In the genomic region with DNA sequence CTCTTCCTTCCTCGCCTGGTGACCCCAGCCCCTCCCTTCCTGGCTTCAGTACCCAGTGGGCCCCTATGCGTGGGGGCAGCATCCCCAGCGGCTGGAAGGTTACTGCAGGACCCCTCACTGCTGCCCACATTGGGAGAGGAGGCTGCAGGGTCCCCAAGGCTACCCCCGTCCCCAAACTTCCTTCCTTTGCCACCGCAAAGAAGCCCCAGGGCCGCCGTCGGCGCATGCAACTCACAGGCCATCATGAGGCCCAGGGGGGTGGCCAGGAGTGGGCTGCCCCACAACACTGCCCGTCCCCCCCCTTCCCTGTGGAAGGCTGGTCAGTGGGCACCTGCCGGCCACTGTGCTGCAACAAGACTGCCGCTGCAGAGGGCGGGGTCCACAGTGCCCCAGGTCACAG, we compare ENCODE assay signal across 22 cellular contexts. TPM values are rescaled to one million over a fixed set of nuclear protein-coding genes. Genes with fewer than 3 reads are reported as not detected.
DNase-seq lines count a peak whose midpoint lies in the region; ATAC-seq, FAIRE-seq and TF ChIP-seq lines count a peak whose summit lies in the region.
"Had no signal": no experiment of that assay in that cellular context is flagged by ENCODE, and none has a peak within 500 bp of the region (broad histone marks: within the 10 kb centered on the region; RNA-seq: fewer than 3 reads in every experiment).

No MANE protein-coding gene starts in this region.

- H3K9ac ChIP-seq in HepG2 (ENCODE audit: insufficient read depth, low read depth, low read length), result no peak overlapping the region

- peak overlapping the region; percentile 24; the same call in 1 of the 2 replicates for H3K4me2 ChIP-seq in HepG2 (ENCODE audit: low read depth, low read length)
- H3K4me2 ChIP-seq: PC-9 had no signal

- peak overlapping the region; percentile 73 for H3K27ac ChIP-seq in WERI-Rb-1
- no peak overlapping the region for H3K27ac ChIP-seq in HepG2 (ENCODE audit: extremely low read length, insufficient read depth, low read length)
- no peak overlapping the region for H3K27ac ChIP-seq in gastrocnemius medialis
- H3K27ac ChIP-seq: C4-2B, PC-9 had no signal

- TF ChIP-seq CTCF in WERI-Rb-1 (IDR thresholded peaks at IDR 0.05; ENCODE audit: low read depth, low read length), result no peak
- no peak for TF ChIP-seq CTCF in HepG2 (CRISPR knock-in tag; IDR thresholded peaks at IDR 0.05)
- TF ChIP-seq CTCF in gastrocnemius medialis (IDR thresholded peaks at IDR 0.05 in 4 of 5, conservative IDR thresholded peaks at IDR 0.05 in 1 of 5), result no peak

- CTCF ChIA-PET in HepG2 (lab: Yijun Ruan, JAX; ENCODE audit: low intra/inter-chr PET ratio, low total read pairs), result no interaction called here

- POLR2A ChIA-PET in HepG2 (lab: Yijun Ruan, JAX), result interaction anchor here (0.9 to 5.9 kb wide), 5 partner anchors 9 to 17 kb away, joined by 3 to 55 read pairs (median 4); no protein-coding TSS in a partner anchor

- H3K4me1 ChIP-seq in HepG2 (ENCODE audit: insufficient read depth, low read length) (peaks cover 87% of the 10 kb centered on the region), gastrocnemius medialis (peaks cover 37 to 43% of the 10 kb centered on the region in 2 donors)

- H3K27me3 ChIP-seq in WERI-Rb-1 (ENCODE audit: insufficient read depth, low read depth, severe bottlenecking) (no peaks in the 10 kb centered on the region), HepG2 (ENCODE audit: control insufficient read depth in 1 of 2, insufficient read depth in 2 of 2, low read length in 2 of 2) (peaks cover 0 to 7% of the 10 kb centered on the region in 2 experiments; a peak in 1 of 5 replicates), gastrocnemius medialis (no peaks in the 10 kb centered on the region)

- intact Hi-C loops in HepG2 (cut with micrococcal nuclease; ENCODE audit: unreplicated experiment) (no loop called here), gastrocnemius medialis (cut with DNase I; ENCODE audit: low total_unique reads) (no loop called here)

- H3K36me3 ChIP-seq in WERI-Rb-1 (no peaks in the 10 kb centered on the region), HepG2 (replicated peaks in 1 of 2; ENCODE audit: control insufficient read depth in 1 of 2, insufficient read depth in 2 of 2, low read length in 2 of 2) (no peaks in the 10 kb centered on the region), gastrocnemius medialis (no peaks in the 10 kb centered on the region)

- WGBS in HepG2 (ENCODE audit: low lambda C conversion rate), result 66% methylated on average over 8 of the region's 13 CpGs

- H3K9me3 ChIP-seq in WERI-Rb-1 (ENCODE audit: severe bottlenecking) (no peaks in the 10 kb centered on the region), HepG2 (ENCODE audit: low read length) (no peaks in the 10 kb centered on the region), gastrocnemius medialis (no peaks in the 10 kb centered on the region)

- TF ChIP-seq EP300 in HepG2 (IDR thresholded peaks at IDR 0.05; ENCODE audit: low read depth in 2 of 2, low read length in 2 of 2) (no peak), HepG2 (CRISPR knock-in tag; IDR thresholded peaks at IDR 0.05; ENCODE audit: borderline replicate concordance) (no peak)

- peak in 1 of 2 experiments; percentile 46; a peak in 1 of 4 replicates for TF ChIP-seq POLR2A in HepG2 (IDR thresholded peaks at IDR 0.05; ENCODE audit: insufficient read depth in 1 of 2, low read depth in 2 of 2, low read length in 2 of 2)
- TF ChIP-seq POLR2A in gastrocnemius medialis (IDR thresholded peaks at IDR 0.05), result no peak

- H4K20me1 ChIP-seq in HepG2 (ENCODE audit: insufficient read depth, low read length), result 0 out of 2 replicates have a peak, but pooled peaks cover 2% of the 10 kb centered on the region

- in situ Hi-C loops in HepG2 (cut with HindIII; ENCODE audit: extremely low pct_ligation_motif_present, low pct_unique_long_range_greater_than_20kb), result no loop called here
- in situ Hi-C loops in gastrocnemius medialis (cut with MboI; ENCODE audit: low sequenced_read_pairs in 4 of 4), result no loop called here

- H2AFZ ChIP-seq in HepG2 (ENCODE audit: low read length), result no peak overlapping the region
- H2AFZ ChIP-seq: PC-9 had no signal

- no peak for FAIRE-seq in HepG2 (lab: Jason Lieb, UNC)
- FAIRE-seq: G401.6, GM18507, H54 had no signal

- DNase-seq in WERI-Rb-1, result no peak
- DNase-seq in HepG2 (ENCODE audit: low spot score), result no peak
- DNase-seq in NCI-H2196 (lab: John Stamatoyannopoulos, UW; ENCODE audit: unreplicated experiment), result no peak
- no peak for DNase-seq in gastrocnemius medialis
- DNase-seq: ACHN; CD8-positive, alpha-beta memory T cell; KBM-7; NCI-H1092; NCI-H1436 treated with DMSO at 0.1 percent for 48 hours; NCI-H2029; NCI-H226; NCI-H510A treated with DMSO at 0.1 percent for 48 hours; NCI-H748 treated with DMSO at 0.1 percent for 48 hours; RPMI8226; SHP77 had no signal

- H3K79me2 ChIP-seq in HepG2 (ENCODE audit: insufficient read depth, low read length), result no peaks in the 10 kb centered on the region

- H3K4me3 ChIP-seq in WERI-Rb-1 (ENCODE audit: low read depth, low read length) (no peak overlapping the region), HepG2 (replicated peaks in 1 of 3; ENCODE audit: insufficient read depth in 1 of 3, low read depth in 2 of 3, low read length in 3 of 3) (no peak overlapping the region), gastrocnemius medialis (no peak overlapping the region)
- H3K4me3 ChIP-seq: PC-9 had no signal

- TF ChIP-seq RAD21 in HepG2 (CRISPR knock-in tag; IDR thresholded peaks at IDR 0.05), result no peak

- BruUV-seq in HepG2 (replicated peaks; lab: Mats Ljungman, UMichigan), result no TSS peak

- peak; percentile 5 for ATAC-seq in HepG2
- ATAC-seq in GM19452 (IDR thresholded peaks at IDR 0.05; ENCODE audit: unreplicated experiment), result no peak
- no peak for ATAC-seq in gastrocnemius medialis

RNA-seq across cellular contexts. Expression of gene TNFAIP2, which starts 9.5 kb away (rescaled TPM):
- 0.45 and 0.46 TPM in 2 replicates for total RNA-seq in HepG2 (2016; rRNA removed; fragmentation: Illumina TruSeq; extraction: Trizol)
- total RNA-seq in HepG2 (2016; cell fraction: cytosol; rRNA removed; fragmentation: Illumina TruSeq; extraction: Trizol; ENCODE audit: low read depth), result not detected in 2 replicates
- 0.45 and 0.67 TPM in 2 replicates for total RNA-seq in HepG2 (2016; cell fraction: insoluble cytoplasmic fraction; rRNA removed; fragmentation: Illumina TruSeq; extraction: Trizol)
- total RNA-seq in HepG2 (2016; cell fraction: membrane; rRNA removed; fragmentation: Illumina TruSeq; extraction: Trizol), result 0.31 and 0.40 TPM in 2 replicates
- total RNA-seq in HepG2 (2016; cell fraction: nucleus; rRNA removed; fragmentation: Illumina TruSeq; extraction: Trizol), result 0.34 and 0.94 TPM in 2 replicates
- 0.91 and 1.5 TPM in 2 replicates for polyA plus RNA-seq in HepG2 (2011; rRNA removed)
- 0.28 and 0.81 TPM in 2 replicates for polyA plus RNA-seq in HepG2 (2011; cell fraction: cytosol; rRNA removed)
- 7.5 and 18.0 TPM in 2 replicates for polyA plus RNA-seq in HepG2 (2011; cell fraction: nucleus; rRNA removed)
- 0.36 and 0.61 TPM in 2 replicates for polyA plus RNA-seq in HepG2 (2012)
- not detected in 2 replicates for polyA plus RNA-seq in HepG2 (2016; cell fraction: cytosol; fragmentation: Illumina TruSeq; extraction: Trizol; ENCODE audit: low read depth)
- 0.16 and 0.42 TPM in 2 replicates for polyA plus RNA-seq in HepG2 (2016; cell fraction: insoluble cytoplasmic fraction; fragmentation: Illumina TruSeq; extraction: Trizol; ENCODE audit: low read depth)
- polyA plus RNA-seq in HepG2 (2016; cell fraction: membrane; fragmentation: Illumina TruSeq; extraction: Trizol; ENCODE audit: low read depth), result 0.18 and 0.23 TPM in 2 replicates
- polyA plus RNA-seq in HepG2 (2016; cell fraction: nucleus; fragmentation: Illumina TruSeq; extraction: Trizol; ENCODE audit: insufficient read depth, low read depth), result 0.83 and 1.8 TPM in 2 replicates
- polyA minus RNA-seq in HepG2 (2011; rRNA and poly(A)+ RNA removed; ENCODE audit: low replicate concordance), result 2.4 and 123 TPM in 2 replicates
- polyA minus RNA-seq in HepG2 (2011; cell fraction: cytosol; rRNA and poly(A)+ RNA removed), result 0.79 and 1.2 TPM in 2 replicates
- polyA minus RNA-seq in HepG2 (2011; cell fraction: nucleus; rRNA and poly(A)+ RNA removed), result 1.5 and 2.1 TPM in 2 replicates
- 10 to 100 TPM; 14.8 to 72.9 (median 22.3) TPM for total RNA-seq in gastrocnemius medialis
- polyA plus RNA-seq: CD8-positive, alpha-beta memory T cell had no signal

RNA-seq across cellular contexts. Expression of gene EXOC3L4, which starts 19.2 kb away (rescaled TPM):
- total RNA-seq in HepG2 (2016; rRNA removed; fragmentation: Illumina TruSeq; extraction: Trizol) (11.3 and 27.0 TPM in 2 replicates), gastrocnemius medialis (1 to 10 TPM in 1 of 4 donors, under 1 TPM in 1, not detected in 2; 0.35 to 2.4 TPM)
- 6.3 and 6.7 TPM in 2 replicates for total RNA-seq in HepG2 (2016; cell fraction: cytosol; rRNA removed; fragmentation: Illumina TruSeq; extraction: Trizol; ENCODE audit: low read depth)
- total RNA-seq in HepG2 (2016; cell fraction: insoluble cytoplasmic fraction; rRNA removed; fragmentation: Illumina TruSeq; extraction: Trizol), result 9.0 and 28.6 TPM in 2 replicates
- total RNA-seq in HepG2 (2016; cell fraction: membrane; rRNA removed; fragmentation: Illumina TruSeq; extraction: Trizol), result 11.1 and 11.5 TPM in 2 replicates
- total RNA-seq in HepG2 (2016; cell fraction: nucleus; rRNA removed; fragmentation: Illumina TruSeq; extraction: Trizol), result 32.0 and 33.7 TPM in 2 replicates
- 11.8 and 21.2 TPM in 2 replicates for polyA plus RNA-seq in HepG2 (2011; rRNA removed)
- 10.4 and 15.5 TPM in 2 replicates for polyA plus RNA-seq in HepG2 (2011; cell fraction: cytosol; rRNA removed)
- 157 and 161 TPM in 2 replicates for polyA plus RNA-seq in HepG2 (2011; cell fraction: nucleus; rRNA removed)
- 12.5 and 20.1 TPM in 2 replicates for polyA plus RNA-seq in HepG2 (2012)
- 4.1 and 4.2 TPM in 2 replicates for polyA plus RNA-seq in HepG2 (2016; cell fraction: cytosol; fragmentation: Illumina TruSeq; extraction: Trizol; ENCODE audit: low read depth)
- 7.6 and 10.6 TPM in 2 replicates for polyA plus RNA-seq in HepG2 (2016; cell fraction: insoluble cytoplasmic fraction; fragmentation: Illumina TruSeq; extraction: Trizol; ENCODE audit: low read depth)
- 6.1 and 7.1 TPM in 2 replicates for polyA plus RNA-seq in HepG2 (2016; cell fraction: membrane; fragmentation: Illumina TruSeq; extraction: Trizol; ENCODE audit: low read depth)
- polyA plus RNA-seq in HepG2 (2016; cell fraction: nucleus; fragmentation: Illumina TruSeq; extraction: Trizol; ENCODE audit: insufficient read depth, low read depth), result 105 and 107 TPM in 2 replicates
- 0.28 and 10.1 TPM in 2 replicates for polyA minus RNA-seq in HepG2 (2011; rRNA and poly(A)+ RNA removed; ENCODE audit: low replicate concordance)
- 3.4 and 5.3 TPM in 2 replicates for polyA minus RNA-seq in HepG2 (2011; cell fraction: cytosol; rRNA and poly(A)+ RNA removed)
- polyA minus RNA-seq in HepG2 (2011; cell fraction: nucleus; rRNA and poly(A)+ RNA removed), result 24.7 and 29.2 TPM in 2 replicates
- total RNA-seq: CD8-positive, alpha-beta memory T cell had no signal
- polyA plus RNA-seq: CD8-positive, alpha-beta memory T cell had no signal

RNA-seq across cellular contexts. Expression of gene LBHD2, which starts 29.8 kb away (rescaled TPM):
- total RNA-seq in HepG2 (2016; rRNA removed; fragmentation: Illumina TruSeq; extraction: Trizol) (0.72 and 1.00 TPM in 2 replicates), gastrocnemius medialis (not detected)
- total RNA-seq in HepG2 (2016; cell fraction: cytosol; rRNA removed; fragmentation: Illumina TruSeq; extraction: Trizol; ENCODE audit: low read depth), result 2.3 and 2.8 TPM in 2 replicates
- 0.37 and 0.39 TPM in 2 replicates for total RNA-seq in HepG2 (2016; cell fraction: insoluble cytoplasmic fraction; rRNA removed; fragmentation: Illumina TruSeq; extraction: Trizol)
- total RNA-seq in HepG2 (2016; cell fraction: membrane; rRNA removed; fragmentation: Illumina TruSeq; extraction: Trizol), result 1.1 and 4.0 TPM in 2 replicates
- total RNA-seq in HepG2 (2016; cell fraction: nucleus; rRNA removed; fragmentation: Illumina TruSeq; extraction: Trizol), result not detected in 2 replicates
- 0.67 and 0.95 TPM in 2 replicates for polyA plus RNA-seq in HepG2 (2011; rRNA removed)
- polyA plus RNA-seq in HepG2 (2011; cell fraction: cytosol; rRNA removed), result 0.85 and 2.1 TPM in 2 replicates
- 0.64 and 1.0 TPM in 2 replicates for polyA plus RNA-seq in HepG2 (2011; cell fraction: nucleus; rRNA removed)
- 0.40 and 0.72 TPM in 2 replicates for polyA plus RNA-seq in HepG2 (2012)
- polyA plus RNA-seq in HepG2 (2016; cell fraction: cytosol; fragmentation: Illumina TruSeq; extraction: Trizol; ENCODE audit: low read depth), result 2.9 and 3.8 TPM in 2 replicates
- polyA plus RNA-seq in HepG2 (2016; cell fraction: insoluble cytoplasmic fraction; fragmentation: Illumina TruSeq; extraction: Trizol; ENCODE audit: low read depth), result 0.36 and 0.88 TPM in 2 replicates
- 0.86 and 1.1 TPM in 2 replicates for polyA plus RNA-seq in HepG2 (2016; cell fraction: membrane; fragmentation: Illumina TruSeq; extraction: Trizol; ENCODE audit: low read depth)
- polyA plus RNA-seq in HepG2 (2016; cell fraction: nucleus; fragmentation: Illumina TruSeq; extraction: Trizol; ENCODE audit: insufficient read depth, low read depth), result 0.73 and 0.75 TPM in 2 replicates
- polyA minus RNA-seq in HepG2 (2011; rRNA and poly(A)+ RNA removed; ENCODE audit: low replicate concordance), result 0.30 TPM in 1 of 2 replicates, not detected in the other
- polyA minus RNA-seq in HepG2 (2011; cell fraction: cytosol; rRNA and poly(A)+ RNA removed), result not detected in 2 replicates
- not detected in 2 replicates for polyA minus RNA-seq in HepG2 (2011; cell fraction: nucleus; rRNA and poly(A)+ RNA removed)
- total RNA-seq: CD8-positive, alpha-beta memory T cell; Daoy had no signal
- polyA plus RNA-seq: CD8-positive, alpha-beta memory T cell had no signal

RNA-seq across cellular contexts. Expression of gene CDC42BPB, which starts 56.4 kb away (rescaled TPM):
- 19.7 and 20.2 TPM in 2 replicates for total RNA-seq in HepG2 (2016; rRNA removed; fragmentation: Illumina TruSeq; extraction: Trizol)
- total RNA-seq in HepG2 (2016; cell fraction: cytosol; rRNA removed; fragmentation: Illumina TruSeq; extraction: Trizol; ENCODE audit: low read depth), result 5.5 and 5.6 TPM in 2 replicates
- total RNA-seq in HepG2 (2016; cell fraction: insoluble cytoplasmic fraction; rRNA removed; fragmentation: Illumina TruSeq; extraction: Trizol), result 15.3 and 20.6 TPM in 2 replicates
- total RNA-seq in HepG2 (2016; cell fraction: membrane; rRNA removed; fragmentation: Illumina TruSeq; extraction: Trizol), result 7.4 and 7.9 TPM in 2 replicates
- total RNA-seq in HepG2 (2016; cell fraction: nucleus; rRNA removed; fragmentation: Illumina TruSeq; extraction: Trizol), result 21.4 and 24.6 TPM in 2 replicates
- polyA plus RNA-seq in HepG2 (2011; rRNA removed), result 32.3 and 33.3 TPM in 2 replicates
- polyA plus RNA-seq in HepG2 (2011; cell fraction: cytosol; rRNA removed), result 14.7 and 18.8 TPM in 2 replicates
- 82.2 and 87.0 TPM in 2 replicates for polyA plus RNA-seq in HepG2 (2011; cell fraction: nucleus; rRNA removed)
- polyA plus RNA-seq in HepG2 (2012), result 23.1 and 30.9 TPM in 2 replicates
- 0.78 and 1.0 TPM in 2 replicates for polyA plus RNA-seq in HepG2 (2016; cell fraction: cytosol; fragmentation: Illumina TruSeq; extraction: Trizol; ENCODE audit: low read depth)
- 10.5 and 14.1 TPM in 2 replicates for polyA plus RNA-seq in HepG2 (2016; cell fraction: insoluble cytoplasmic fraction; fragmentation: Illumina TruSeq; extraction: Trizol; ENCODE audit: low read depth)
- 3.0 and 3.4 TPM in 2 replicates for polyA plus RNA-seq in HepG2 (2016; cell fraction: membrane; fragmentation: Illumina TruSeq; extraction: Trizol; ENCODE audit: low read depth)
- polyA plus RNA-seq in HepG2 (2016; cell fraction: nucleus; fragmentation: Illumina TruSeq; extraction: Trizol; ENCODE audit: insufficient read depth, low read depth), result 45.7 and 47.5 TPM in 2 replicates
- 93.6 and 143 TPM in 2 replicates for polyA minus RNA-seq in HepG2 (2011; rRNA and poly(A)+ RNA removed; ENCODE audit: low replicate concordance)
- 23.7 and 25.9 TPM in 2 replicates for polyA minus RNA-seq in HepG2 (2011; cell fraction: cytosol; rRNA and poly(A)+ RNA removed)
- polyA minus RNA-seq in HepG2 (2011; cell fraction: nucleus; rRNA and poly(A)+ RNA removed), result 38.8 and 39.3 TPM in 2 replicates
- total RNA-seq in gastrocnemius medialis, result 10 to 100 TPM; 30.0 to 64.3 (median 32.6) TPM

Comparison
In these comparisons a context has a peak if more than half of its experiments do, and no peak if none do; other contexts are left out.
1. RNA of gene TNFAIP2, which starts 9.5 kb away (total RNA-seq): 14.8 to 72.9 TPM in gastrocnemius medialis; 0.31 to 0.94 TPM in HepG2; every median in the first group is over 4 times any median in the second.